15 cellular contexts compared by ENCODE assay signal in the genomic region with DNA sequence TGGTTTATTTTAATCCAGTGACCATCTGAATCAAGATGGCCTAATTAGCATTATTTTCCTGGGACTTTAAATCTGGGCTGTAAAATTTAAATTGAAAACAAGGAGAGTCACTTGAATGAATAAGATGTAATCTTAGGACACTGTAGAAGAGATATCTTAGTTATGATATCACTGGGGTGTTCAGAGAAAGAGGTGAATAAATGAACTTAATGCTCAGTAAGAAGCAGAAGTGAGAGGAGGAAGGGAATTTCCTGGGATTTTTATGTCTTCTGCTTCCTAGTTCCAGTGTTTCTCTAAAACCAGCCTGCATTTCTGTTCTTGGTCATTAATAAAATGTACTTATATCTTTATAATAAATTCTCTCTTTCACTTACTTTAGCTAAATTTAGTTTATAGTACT.
A peak's percentile ranks its signal among the peaks of the same experiment; 100 is the strongest.
DNase-seq lines count a peak whose midpoint lies in the region; ATAC-seq and TF ChIP-seq lines count a peak whose summit lies in the region.
"Had no signal": no experiment of that assay in that cellular context is flagged by ENCODE, and none has a peak within 500 bp of the region (broad histone marks: within the 10 kb centered on the region; RNA-seq: fewer than 3 reads in every experiment).

No MANE protein-coding gene starts in this region.

- no peak overlapping the region for H3K4me3 Mint-ChIP-seq in stimulated activated naive CD8-positive, alpha-beta T cell treated with anti-CD3 and anti-CD28 coated beads, Interleukin-15, Interleukin-2, amounts not matched to agents 100 ng/mL and 50 ng/mL, for 24 hours
- no peak overlapping the region for H3K4me3 Mint-ChIP-seq in natural killer cell
- H3K4me3 Mint-ChIP-seq: activated naive CD8-positive, alpha-beta T cell treated with anti-CD3 and anti-CD28 coated beads, Interleukin-2, amount 10 ng/mL, durations not matched to agents 7 days and 5 days had no signal

- no peaks in the 10 kb centered on the region for H3K36me3 Mint-ChIP-seq in stimulated activated naive CD8-positive, alpha-beta T cell treated with anti-CD3 and anti-CD28 coated beads, Interleukin-15, Interleukin-2, amounts not matched to agents 100 ng/mL and 50 ng/mL, for 24 hours (ENCODE audit: low read depth)
- no peaks in the 10 kb centered on the region for H3K36me3 Mint-ChIP-seq in natural killer cell

- no peak for ATAC-seq in stimulated activated naive CD8-positive, alpha-beta T cell treated with anti-CD3 and anti-CD28 coated beads, Interleukin-15, Interleukin-2, amounts not matched to agents 100 U/mL and 50 U/mL, for 24 hours
- peak; percentile 41 for ATAC-seq in HG03039 (IDR thresholded peaks at IDR 0.05; ENCODE audit: unreplicated experiment)
- ATAC-seq in natural killer cell = no peak
- ATAC-seq: heart left ventricle had no signal

- H3K27ac Mint-ChIP-seq in stimulated activated naive CD8-positive, alpha-beta T cell treated with anti-CD3 and anti-CD28 coated beads, Interleukin-15, Interleukin-2, amounts not matched to agents 100 ng/mL and 50 ng/mL, for 24 hours = peak overlapping the region; percentile 76
- no peak overlapping the region for H3K27ac Mint-ChIP-seq in natural killer cell
- H3K27ac Mint-ChIP-seq: activated naive CD8-positive, alpha-beta T cell treated with anti-CD3 and anti-CD28 coated beads, Interleukin-2, amount 10 ng/mL, durations not matched to agents 7 days and 5 days had no signal

- intact Hi-C loops in natural killer cell (cut with micrococcal nuclease) = no loop called here

- no peak for DNase-seq in stimulated activated naive CD8-positive, alpha-beta T cell treated with anti-CD3 and anti-CD28 coated beads, Interleukin-15, Interleukin-2, amounts not matched to agents 100 U/mL and 50 U/mL, for 24 hours
- DNase-seq in astrocyte of the hippocampus (ENCODE audit: low read depth, low spot score) (peak; percentile 1), NCI-H82 treated with DMSO at 0.1 percent for 48 hours (lab: John Stamatoyannopoulos, UW; ENCODE audit: unreplicated experiment) (no peak), hypothalamus (lab: John Stamatoyannopoulos, UW) (no peak), NCI-H2196 treated with DMSO at 0.1 percent for 48 hours (lab: John Stamatoyannopoulos, UW; ENCODE audit: unreplicated experiment) (no peak), natural killer cell (no peak)
- DNase-seq: activated naive CD8-positive, alpha-beta T cell treated with anti-CD3 and anti-CD28 coated beads, Interleukin-2, amount 10 ng/mL, durations not matched to agents 7 days and 5 days; cerebellar nuclear complex; DMS53; heart left ventricle; NCI-H187; SHP77; stimulated activated CD4-positive, alpha-beta T cell treated with anti-CD3 and anti-CD28 coated beads, Interleukin-12 subunit alpha, Interleukin-12 subunit beta, amount 100 ng/mL, for 4 hours had no signal

- H3K4me1 Mint-ChIP-seq in stimulated activated naive CD8-positive, alpha-beta T cell treated with anti-CD3 and anti-CD28 coated beads, Interleukin-15, Interleukin-2, amounts not matched to agents 100 ng/mL and 50 ng/mL, for 24 hours (ENCODE audit: low read depth) = peaks cover 60% of the 10 kb centered on the region
- H3K4me1 Mint-ChIP-seq in natural killer cell = no peaks in the 10 kb centered on the region

- no peaks in the 10 kb centered on the region for H3K9me3 Mint-ChIP-seq in stimulated activated naive CD8-positive, alpha-beta T cell treated with anti-CD3 and anti-CD28 coated beads, Interleukin-15, Interleukin-2, amounts not matched to agents 100 ng/mL and 50 ng/mL, for 24 hours
- H3K9me3 Mint-ChIP-seq in natural killer cell = peaks cover 5 to 8% of the 10 kb centered on the region in 2 donors

- no peaks in the 10 kb centered on the region for H3K27me3 Mint-ChIP-seq in stimulated activated naive CD8-positive, alpha-beta T cell treated with anti-CD3 and anti-CD28 coated beads, Interleukin-15, Interleukin-2, amounts not matched to agents 100 ng/mL and 50 ng/mL, for 24 hours
- no peaks in the 10 kb centered on the region for H3K27me3 Mint-ChIP-seq in natural killer cell (ENCODE audit: low read depth in 2 of 2)
- H3K27me3 Mint-ChIP-seq: activated naive CD8-positive, alpha-beta T cell treated with anti-CD3 and anti-CD28 coated beads, Interleukin-2, amount 10 ng/mL, durations not matched to agents 7 days and 5 days had no signal

- no peak for TF ChIP-seq CTCF in natural killer cell (IDR thresholded peaks at IDR 0.05)
